ENCODE assay signal across 1 cellular context in genomic region chrX:7582191-7582590, GRCh38.
TF ChIP-seq lines count a peak whose summit lies in the region.

No MANE protein-coding gene starts in this region.

TF ChIP-seq in H1, 55 proteins besides CTCF, POLR2A, EP300 and RAD21 (continued from another document):
- TF ChIP-seq CHD7 (IDR thresholded peaks at IDR 0.05; ENCODE audit: insufficient replicate concordance, low read length) = no peak
- no peak for TF ChIP-seq SIRT6 (IDR thresholded peaks at IDR 0.05; ENCODE audit: low read length)
- TF ChIP-seq SIX5 (IDR thresholded peaks at IDR 0.05; ENCODE audit: low read depth, low read length) = no peak
